ENCODE assay signal across 28 cellular contexts in the genomic region with DNA sequence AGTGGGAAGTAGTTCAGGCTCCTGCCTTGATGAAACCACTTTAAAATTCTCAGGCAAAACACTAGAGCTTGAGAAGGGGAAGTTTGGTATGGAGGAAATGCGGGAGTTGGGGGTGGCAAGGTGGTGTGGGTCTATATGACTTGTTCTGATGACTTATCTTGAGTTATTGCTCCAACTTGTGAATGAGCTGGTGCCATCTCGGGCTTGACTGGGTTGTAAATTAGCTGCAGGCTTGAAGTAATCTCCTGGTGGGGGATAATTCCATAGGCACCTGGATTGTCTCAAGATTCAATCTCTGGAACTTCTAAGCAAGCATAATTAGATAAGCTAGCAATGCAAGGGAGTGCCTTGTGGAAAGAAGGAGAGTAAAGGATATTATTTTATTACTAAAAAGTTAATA.
"Had no signal": no experiment of that assay in that cellular context is flagged by ENCODE, and none has a peak within 500 bp of the region (broad histone marks: within the 10 kb centered on the region; RNA-seq: fewer than 3 reads in every experiment).

No MANE protein-coding gene starts in this region.

- H3K9me3 ChIP-seq: ascending aorta, body of pancreas, SJSA1 had no signal

- H3K4me3 Mint-ChIP-seq: activated CD4-positive, alpha-beta memory T cell treated with anti-CD3 and anti-CD28 coated beads, Interleukin-2, amount 10 ng/mL, durations not matched to agents 7 days and 5 days; activated CD4-positive, alpha-beta T cell treated with anti-CD3 and anti-CD28 coated beads, Interleukin-2, amount 10 ng/mL, durations not matched to agents 7 days and 5 days; activated naive CD4-positive, alpha-beta T cell treated with anti-CD3 and anti-CD28 coated beads, Interleukin-2, amount 10 ng/mL, durations not matched to agents 7 days and 5 days; activated naive CD8-positive, alpha-beta T cell treated with anti-CD3 and anti-CD28 coated beads for 36 hours; activated T-cell treated with anti-CD3 and anti-CD28 coated beads, Interleukin-2, amount 50 U/mL, for 72 hours; T-cell had no signal

- ATAC-seq: body of pancreas, K562, PC-3, T-cell had no signal

- H3K4me1 Mint-ChIP-seq: activated CD4-positive, alpha-beta memory T cell treated with anti-CD3 and anti-CD28 coated beads, Interleukin-2, amount 10 ng/mL, durations not matched to agents 7 days and 5 days; activated naive CD4-positive, alpha-beta T cell treated with anti-CD3 and anti-CD28 coated beads, Interleukin-2, amount 10 ng/mL, durations not matched to agents 7 days and 5 days; T-cell had no signal

- H3K4me3 ChIP-seq: ascending aorta, body of pancreas, K562, SJSA1 had no signal

- H3K36me3 Mint-ChIP-seq: activated naive CD4-positive, alpha-beta T cell treated with anti-CD3 and anti-CD28 coated beads, Interleukin-2, amount 10 ng/mL, durations not matched to agents 7 days and 5 days; T-cell had no signal

- H3K27ac Mint-ChIP-seq: activated CD4-positive, alpha-beta memory T cell treated with anti-CD3 and anti-CD28 coated beads, Interleukin-2, amount 10 ng/mL, durations not matched to agents 7 days and 5 days; activated CD4-positive, alpha-beta T cell treated with anti-CD3 and anti-CD28 coated beads, Interleukin-2, amount 10 ng/mL, durations not matched to agents 7 days and 5 days; activated naive CD4-positive, alpha-beta T cell treated with anti-CD3 and anti-CD28 coated beads, Interleukin-2, amount 10 ng/mL, durations not matched to agents 7 days and 5 days; activated naive CD8-positive, alpha-beta T cell treated with anti-CD3 and anti-CD28 coated beads for 36 hours; activated T-cell treated with anti-CD3 and anti-CD28 coated beads, Interleukin-2, amount 50 U/mL, for 72 hours; activated T-helper 2 cell treated with anti-CD3 and anti-CD28 coated beads, Interferon-gamma antibody, Interleukin-2, Interleukin-4, amounts not matched to agents 10 μg/mL and 5 μg/mL and 100 μg/mL, durations not matched to agents 14 hours and 24 hours and 36 hours; T-cell had no signal

- H3K27me3 ChIP-seq: ascending aorta, body of pancreas, SJSA1 had no signal

- H3K36me3 ChIP-seq: ascending aorta, SJSA1 had no signal

- H3K4me1 ChIP-seq: ascending aorta, body of pancreas, SJSA1 had no signal

- H3K27ac ChIP-seq: ascending aorta, body of pancreas, SJSA1 had no signal

- DNase-seq: activated CD4-positive, alpha-beta memory T cell treated with anti-CD3 and anti-CD28 coated beads, Interleukin-2, amount 10 ng/mL, durations not matched to agents 7 days and 5 days; activated CD4-positive, alpha-beta T cell treated with anti-CD3 and anti-CD28 coated beads, Interleukin-2, amount 10 ng/mL, durations not matched to agents 7 days and 5 days; activated CD4-positive, CD25-positive, alpha-beta regulatory T cell; activated CD8-positive, alpha-beta memory T cell treated with anti-CD3 and anti-CD28 coated beads, Interleukin-2, amount 50 U/mL, for 4 hours; activated gamma-delta T cell treated with Interleukin-2 at 50 U/mL for 16 hours; activated naive CD4-positive, alpha-beta T cell treated with anti-CD3 and anti-CD28 coated beads, Interleukin-2, amount 10 ng/mL, durations not matched to agents 7 days and 5 days; activated naive CD8-positive, alpha-beta T cell treated with anti-CD3 and anti-CD28 coated beads for 36 hours; activated T-cell treated with anti-CD3 and anti-CD28 coated beads, Interleukin-2, amount 50 U/mL, for 72 hours; body of pancreas; central memory CD4-positive, alpha-beta T cell; NCI-H1048; NCI-H146; NCI-H1930; NCI-H2171; NCI-H2227 treated with DMSO at 0.1 percent for 48 hours; NCI-H446 treated with DMSO at 0.1 percent for 48 hours; NCI-H524 treated with DMSO at 0.1 percent for 48 hours; NCI-H774; NK-92 treated with Interleukin-12 subunit alpha and Interleukin-12 subunit beta, amount 100 ng/mL, for 24 hours; PC-3; SHP77; T-cell; T-helper 2 cell; T1000 had no signal
